In the genomic region with DNA sequence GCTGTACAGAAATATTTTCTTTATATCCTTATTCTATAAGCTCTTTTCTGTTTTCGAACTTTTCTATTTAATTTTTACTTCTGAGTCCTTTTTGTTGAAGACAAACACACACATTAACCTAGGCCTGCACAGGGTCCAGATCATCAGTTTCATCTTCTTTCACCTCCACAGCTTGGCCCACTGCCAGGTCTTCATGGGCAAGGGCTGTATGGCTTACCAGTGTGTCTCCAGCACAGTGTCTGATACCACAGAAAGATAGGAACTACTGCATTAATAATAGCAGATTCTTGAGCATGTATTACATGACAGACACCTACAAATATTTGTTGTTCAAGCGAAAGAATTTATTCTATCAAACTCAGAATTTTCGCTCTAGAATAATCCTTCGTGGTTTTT, we compare ENCODE assay signal across 10 cellular contexts. TPM values are rescaled to one million over a fixed set of nuclear protein-coding genes. Genes with fewer than 3 reads are reported as not detected.
DNase-seq lines count a peak whose midpoint lies in the region; ATAC-seq and TF ChIP-seq lines count a peak whose summit lies in the region.
"Had no signal": no experiment of that assay in that cellular context is flagged by ENCODE, and none has a peak within 500 bp of the region (broad histone marks: within the 10 kb centered on the region; RNA-seq: fewer than 3 reads in every experiment).

No MANE protein-coding gene starts in this region.

- H2AFZ ChIP-seq in Karpas-422 (ENCODE audit: low read length) = no peak overlapping the region
- H2AFZ ChIP-seq: PC-9 had no signal

- peak; percentile 85 for ATAC-seq in GM18511 (IDR thresholded peaks at IDR 0.05; ENCODE audit: unreplicated experiment)
- no peak for ATAC-seq in HG02884 (IDR thresholded peaks at IDR 0.05; ENCODE audit: unreplicated experiment)

- no TSS peak for BruUV-seq in A673 (replicated peaks; lab: Mats Ljungman, UMichigan)

- POLR2A ChIA-PET in A673 (lab: Charles Lee; ENCODE audit: low non-redundant PET) = no interaction called here

- no peak overlapping the region for H3K4me2 ChIP-seq in Karpas-422 (ENCODE audit: low read depth, low read length, poor library complexity, severe bottlenecking)
- H3K4me2 ChIP-seq: PC-9 had no signal

- H3K4me3 Mint-ChIP-seq in immature natural killer cell = peak overlapping the region; percentile 20 to 71 (median 47)
- H3K4me3 Mint-ChIP-seq: activated naive CD8-positive, alpha-beta T cell treated with anti-CD3 and anti-CD28 coated beads, Interleukin-2, amount 10 ng/mL, durations not matched to agents 7 days and 5 days had no signal

- H3K27me3 Mint-ChIP-seq in immature natural killer cell (ENCODE audit: low read depth in 3 of 3) = peaks cover 0 to 6% (median 0%) of the 10 kb centered on the region in 3 donors
- H3K27me3 Mint-ChIP-seq: activated naive CD8-positive, alpha-beta T cell treated with anti-CD3 and anti-CD28 coated beads, Interleukin-2, amount 10 ng/mL, durations not matched to agents 7 days and 5 days had no signal

- no peaks in the 10 kb centered on the region for H4K20me1 ChIP-seq in Karpas-422 (ENCODE audit: insufficient read depth, low read depth, low read length)

- no peaks in the 10 kb centered on the region for H3K79me2 ChIP-seq in Karpas-422 (ENCODE audit: low read length)

- peak overlapping the region in 4 of 6 donors; percentile 19 to 77 (median 28) for H3K27ac Mint-ChIP-seq in immature natural killer cell
- H3K27ac Mint-ChIP-seq: activated naive CD8-positive, alpha-beta T cell treated with anti-CD3 and anti-CD28 coated beads, Interleukin-2, amount 10 ng/mL, durations not matched to agents 7 days and 5 days had no signal

- H3K27ac ChIP-seq in A673 (ENCODE audit: low read depth, low read length, poor library complexity, severe bottlenecking) (no peak overlapping the region), colonic mucosa (no peak overlapping the region), Karpas-422 (ENCODE audit: low read length) (no peak overlapping the region)
- H3K27ac ChIP-seq: PC-9 had no signal

- DNase-seq in A673 (ENCODE audit: low spot score) = peak; percentile 32
- peak; percentile 61 for DNase-seq in SK-N-DZ (ENCODE audit: low spot score)
- peak; percentile 57 to 65 (median 59) for DNase-seq in immature natural killer cell
- DNase-seq in KG1 (lab: John Stamatoyannopoulos, UW) = no peak
- DNase-seq in colonic mucosa = no peak
- no peak for DNase-seq in Karpas-422
- DNase-seq: activated naive CD8-positive, alpha-beta T cell treated with anti-CD3 and anti-CD28 coated beads, Interleukin-2, amount 10 ng/mL, durations not matched to agents 7 days and 5 days; PC-9 had no signal

- H3K9me2 ChIP-seq in Karpas-422 (replicated peaks; ENCODE audit: insufficient read depth, low read length) = no peaks in the 10 kb centered on the region

- H3K9me3 ChIP-seq in A673 (ENCODE audit: low read depth, low read length, poor library complexity, severe bottlenecking) (no peaks in the 10 kb centered on the region), colonic mucosa (no peaks in the 10 kb centered on the region), Karpas-422 (ENCODE audit: low read length) (peaks cover 7% of the 10 kb centered on the region; the same call in 1 of the 2 replicates)

- H3K27me3 ChIP-seq in A673 (replicated peaks; ENCODE audit: insufficient read depth, low read depth, low read length, poor library complexity) (no peaks in the 10 kb centered on the region), colonic mucosa (no peaks in the 10 kb centered on the region), Karpas-422 (ENCODE audit: low read length) (no peaks in the 10 kb centered on the region)

- intact Hi-C loops in A673 (cut with micrococcal nuclease; ENCODE audit: unreplicated experiment) (no loop called here), colonic mucosa (cut with DNase I) (no loop called here)

- no peaks in the 10 kb centered on the region for H3K36me3 Mint-ChIP-seq in immature natural killer cell

- CTCF ChIA-PET in A673 (lab: Charles Lee) = interaction anchor here (0.8 kb wide), 1 partner anchor 21 kb away, joined by 4 read pairs; no protein-coding TSS in a partner anchor

- peaks cover 3% of the 10 kb centered on the region for H3K4me1 ChIP-seq in A673 (ENCODE audit: insufficient read depth, low read length, poor library complexity, severe bottlenecking)
- H3K4me1 ChIP-seq in colonic mucosa = no peaks in the 10 kb centered on the region
- no peaks in the 10 kb centered on the region for H3K4me1 ChIP-seq in Karpas-422 (ENCODE audit: low read length)

- H3K36me3 ChIP-seq in A673 (ENCODE audit: insufficient read depth, low read length, poor library complexity, severe bottlenecking) (no peaks in the 10 kb centered on the region), colonic mucosa (no peaks in the 10 kb centered on the region), Karpas-422 (ENCODE audit: insufficient read depth, low read length) (no peaks in the 10 kb centered on the region)

- no peak for TF ChIP-seq CTCF in A673 (conservative IDR thresholded peaks at IDR 0.05; ENCODE audit: low read depth, low read length)
- no peak for TF ChIP-seq CTCF in colonic mucosa (IDR thresholded peaks at IDR 0.05)

- no peaks in the 10 kb centered on the region for H3K9me3 Mint-ChIP-seq in immature natural killer cell
- H3K9me3 Mint-ChIP-seq: activated naive CD8-positive, alpha-beta T cell treated with anti-CD3 and anti-CD28 coated beads, Interleukin-2, amount 10 ng/mL, durations not matched to agents 7 days and 5 days had no signal

- H3K9ac ChIP-seq in colonic mucosa (ENCODE audit: low read depth in 2 of 2, low read length in 2 of 2) (no peak overlapping the region), Karpas-422 (ENCODE audit: low read length) (no peak overlapping the region)

- H3K4me3 ChIP-seq in A673 (ENCODE audit: low read depth, low read length, poor library complexity, severe bottlenecking) (no peak overlapping the region), colonic mucosa (no peak overlapping the region), Karpas-422 (ENCODE audit: low read length) (no peak overlapping the region)
- H3K4me3 ChIP-seq: PC-9 had no signal

- H3K4me1 Mint-ChIP-seq in immature natural killer cell = peaks cover 62 to 85% of the 10 kb centered on the region in 2 donors

RNA-seq across cellular contexts. Expression of a gene that starts 24.4 kb away (rescaled TPM):
- total RNA-seq in A673 (2021) (128 and 131 TPM in 2 replicates), colonic mucosa (10 to 100 TPM in 1 of 2 donors, 1 to 10 TPM in 1; 9.1 to 28.0 TPM)
- polyA plus RNA-seq in SK-N-DZ (2014; cell fraction: cytosol; rRNA removed) = 42.2 and 62.3 TPM in 2 replicates
- 20.7 and 39.8 TPM in 2 replicates for polyA plus RNA-seq in SK-N-DZ (2014; cell fraction: nucleus; rRNA removed)
- polyA plus RNA-seq in immature natural killer cell = 10 to 100 TPM; 12.3 to 29.1 (median 21.1) TPM
- 0.04 TPM in 1 of 2 replicates, not detected in the other for total RNA-seq in Karpas-422 (2014; rRNA removed; shearing (Covaris generic); ENCODE audit: low replicate concordance)

Comparison
In these comparisons a context has a peak if more than half of its experiments do, and no peak if none do; other contexts are left out.
1. DNase-seq: peak in A673 (single experiment), SK-N-DZ (single experiment) and immature natural killer cell (3 of 3); none in KG1 (single experiment), colonic mucosa (single experiment) and Karpas-422 (single experiment).